ENCODE assay signal across 9 cellular contexts in genomic region chr4:87011340-87012034, GRCh38.
DNase-seq lines count a peak whose midpoint lies in the region; ATAC-seq, FAIRE-seq and TF ChIP-seq lines count a peak whose summit lies in the region.
"Had no signal": no experiment of that assay in that cellular context is flagged by ENCODE, and none has a peak within 500 bp of the region (broad histone marks: within the 10 kb centered on the region; RNA-seq: fewer than 3 reads in every experiment).

No MANE protein-coding gene starts in this region.

- 34 to 49% methylated on average over 5 of the region's 5 CpGs for WGBS in gastroesophageal sphincter (ENCODE audit: low coverage in 1 of 2), 2 donors
- 41 to 62% (median 56%) methylated on average over 5 of the region's 5 CpGs for WGBS in stomach, 5 donors

- no peaks in the 10 kb centered on the region for H3K27me3 ChIP-seq in gastroesophageal sphincter
- H3K27me3 ChIP-seq in stomach, result no peaks in the 10 kb centered on the region

- H3K27ac ChIP-seq in gastroesophageal sphincter (peak overlapping the region in 3 of 4 donors; percentile 5 to 64 (median 61)), stomach (peak overlapping the region in 3 of 5 donors; percentile 48 to 74 (median 65))
- H3K27ac ChIP-seq: C4-2B had no signal

- peak overlapping the region; percentile 72 for H3K27ac Mint-ChIP-seq in T-helper 17 cell

- peaks cover 60% of the 10 kb centered on the region for H3K4me1 Mint-ChIP-seq in T-helper 17 cell

- no peak for TF ChIP-seq CTCF in gastroesophageal sphincter (IDR thresholded peaks at IDR 0.05)
- TF ChIP-seq CTCF in stomach (IDR thresholded peaks at IDR 0.05), result no peak

- TF ChIP-seq EP300 in gastroesophageal sphincter (IDR thresholded peaks at IDR 0.05) (no peak), stomach (IDR thresholded peaks at IDR 0.05) (no peak)

- no peaks in the 10 kb centered on the region for H3K27me3 Mint-ChIP-seq in T-helper 17 cell

- ATAC-seq in T-helper 17 cell, result no peak
- no peak for ATAC-seq in gastroesophageal sphincter

- H3K4me3 ChIP-seq in gastroesophageal sphincter (no peak overlapping the region), stomach (no peak overlapping the region)

- in situ Hi-C loops in G401 (cut with HindIII; ENCODE audit: low sequenced_read_pairs), result no loop called here

- no peaks in the 10 kb centered on the region for H3K36me3 ChIP-seq in gastroesophageal sphincter
- H3K36me3 ChIP-seq in stomach, result no peaks in the 10 kb centered on the region

- TF ChIP-seq POLR2A in gastroesophageal sphincter (IDR thresholded peaks at IDR 0.05), result no peak
- TF ChIP-seq POLR2A in stomach (IDR thresholded peaks at IDR 0.05), result no peak

- H3K9me3 ChIP-seq in T-helper 17 cell (ENCODE audit: control insufficient read depth, low read length, poor library complexity, severe bottlenecking), result no peaks in the 10 kb centered on the region
- H3K9me3 ChIP-seq in gastroesophageal sphincter, result no peaks in the 10 kb centered on the region
- no peaks in the 10 kb centered on the region for H3K9me3 ChIP-seq in stomach

- no peak overlapping the region for H3K4me3 Mint-ChIP-seq in T-helper 17 cell

- H3K4me1 ChIP-seq in gastroesophageal sphincter (peaks cover 16 to 84% (median 31%) of the 10 kb centered on the region in 3 donors), stomach (peaks cover 29 to 89% (median 78%) of the 10 kb centered on the region in 4 donors)

- DNase-seq in NCI-H345 (lab: John Stamatoyannopoulos, UW) (peak; percentile 1), NCI-H345 treated with DMSO at 0.1 percent for 48 hours (lab: John Stamatoyannopoulos, UW; ENCODE audit: unreplicated experiment) (no peak), T-helper 17 cell (no peak), stomach (no peak), G401 (ENCODE audit: low spot score) (no peak), frontal cortex (ENCODE audit: low spot score in 2 of 2) (no peak)
- no peak for DNase-seq in effector CD8-positive, alpha-beta T cell (lab: John Stamatoyannopoulos, UW)

- H3K36me3 Mint-ChIP-seq in T-helper 17 cell (ENCODE audit: low read depth), result no peaks in the 10 kb centered on the region

- intact Hi-C loops in stomach (cut with DNase I; ENCODE audit: low total_unique reads), result no loop called here

- FAIRE-seq in frontal cortex (lab: Jason Lieb, UNC), result no peak
